Comparison of ENCODE assay signal across 8 cellular contexts in the genomic region with DNA sequence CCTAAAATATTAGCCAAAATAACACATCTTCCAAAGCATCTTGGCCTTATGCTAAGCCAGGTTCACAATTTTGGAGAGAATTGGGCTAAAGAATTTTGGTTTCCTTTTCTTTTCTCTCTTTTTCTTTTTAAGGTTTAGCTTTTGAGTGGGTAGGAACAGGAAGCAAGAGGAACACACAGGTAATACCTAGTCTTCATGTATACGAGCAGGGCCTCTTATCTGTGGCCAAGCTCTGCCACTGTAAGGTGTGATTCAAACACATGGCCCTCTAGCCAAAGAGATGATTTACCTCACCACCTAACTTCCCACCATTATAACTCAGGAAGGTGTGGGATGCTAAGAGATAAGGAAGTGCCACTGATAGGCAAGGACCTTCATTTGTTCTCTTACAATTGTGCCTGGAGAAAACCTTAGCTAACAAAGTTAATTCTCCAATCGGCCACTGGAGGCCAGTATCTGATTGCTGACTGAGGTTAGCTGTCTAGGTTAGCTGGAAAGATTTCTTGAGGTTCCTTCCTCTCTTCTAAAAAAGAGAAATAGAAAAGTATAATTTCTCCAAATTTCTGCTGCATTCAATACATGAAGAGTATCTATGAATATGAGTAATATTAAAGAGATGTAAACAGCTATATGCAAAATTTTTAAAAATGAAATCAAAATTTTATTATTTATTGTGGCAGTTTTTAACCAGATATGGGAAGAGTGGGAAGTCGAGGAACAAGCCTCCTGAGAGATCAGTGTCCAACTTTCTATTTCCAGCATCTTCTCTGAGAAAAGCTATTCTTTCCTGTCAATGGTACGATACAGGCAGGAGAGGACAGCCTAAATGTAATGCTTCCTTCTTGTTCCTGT. TPM values are rescaled to one million over a fixed set of nuclear protein-coding genes. Genes with fewer than 3 reads are reported as not detected.
A peak's percentile ranks its signal among the peaks of the same experiment; 100 is the strongest.
DNase-seq lines count a peak whose midpoint lies in the region; ATAC-seq, FAIRE-seq and TF ChIP-seq lines count a peak whose summit lies in the region.

No MANE protein-coding gene starts in this region.

- FAIRE-seq in bronchial epithelial cell (lab: Jason Lieb, UNC) (no peak), keratinocyte (lab: Jason Lieb, UNC) (peak; percentile 77)

- H3K27me3 ChIP-seq in bronchial epithelial cell (ENCODE audit: control insufficient read depth, insufficient read depth, low read length): no peaks in the 10 kb centered on the region
- peaks cover 4% of the 10 kb centered on the region for H3K27me3 ChIP-seq in keratinocyte (ENCODE audit: control insufficient read depth, extremely low read depth, insufficient read depth, low read length)

- no peaks in the 10 kb centered on the region for H3K4me1 ChIP-seq in keratinocyte (ENCODE audit: control insufficient read depth, extremely low read depth, insufficient read depth, low read length)

- H3K27ac ChIP-seq in keratinocyte (ENCODE audit: control insufficient read depth, insufficient read depth, low read length): no peak overlapping the region

- H3K9ac ChIP-seq in keratinocyte (ENCODE audit: control insufficient read depth, extremely low read depth, insufficient read depth, low read length): no peak overlapping the region

- H3K4me3 ChIP-seq in bronchial epithelial cell (ENCODE audit: low read depth, low read length) (no peak overlapping the region), keratinocyte (ENCODE audit: control insufficient read depth in 2 of 3, extremely low read depth in 1 of 3, insufficient read depth in 2 of 3, low read depth in 1 of 3, low read length in 3 of 3) (no peak overlapping the region)

- no peaks in the 10 kb centered on the region for H3K79me2 ChIP-seq in keratinocyte (ENCODE audit: control insufficient read depth, insufficient read depth, low read length)

- TF ChIP-seq CTCF in GM13976 (IDR thresholded peaks at IDR 0.05; ENCODE audit: borderline replicate concordance, control extremely low read depth, extremely low read depth, insufficient read depth, missing control alignments): peak; percentile 55
- peak; percentile 68 for TF ChIP-seq CTCF in bronchial epithelial cell (IDR thresholded peaks at IDR 0.05; ENCODE audit: insufficient read depth, low read length, severe bottlenecking)
- peak; percentile 55 to 77 (median 65) for TF ChIP-seq CTCF in keratinocyte (optimal IDR thresholded peaks at IDR 0.05 in 1 of 3, IDR thresholded peaks at IDR 0.05 in 1 of 3, conservative IDR thresholded peaks at IDR 0.05 in 1 of 3; ENCODE audit: extremely low read depth in 1 of 3, insufficient read depth in 2 of 3, low read length in 3 of 3)

- H4K20me1 ChIP-seq in keratinocyte (ENCODE audit: control insufficient read depth, extremely low read depth, insufficient read depth, low read length): no peaks in the 10 kb centered on the region

- dilution Hi-C loops in keratinocyte (cut with MboI; ENCODE audit: extremely low pct_ligation_motif_present, low sequenced_read_pairs): no loop called here

- H3K36me3 ChIP-seq in bronchial epithelial cell (ENCODE audit: control insufficient read depth, insufficient read depth, low read length) (no peaks in the 10 kb centered on the region), keratinocyte (ENCODE audit: control insufficient read depth in 2 of 2, extremely low read depth in 1 of 2, insufficient read depth in 2 of 2, low read length in 2 of 2) (no peaks in the 10 kb centered on the region)

- in situ Hi-C loops in GM13976 (cut with MboI; ENCODE audit: low sequenced_read_pairs, unreplicated experiment): no loop called here

- ATAC-seq in HG02763 (IDR thresholded peaks at IDR 0.05; ENCODE audit: unreplicated experiment): peak; percentile 82

- no peak overlapping the region for H2AFZ ChIP-seq in keratinocyte (ENCODE audit: control insufficient read depth, low read length)

- DNase-seq in A172 (ENCODE audit: low spot score): peak; percentile 52
- peak; percentile 31 for DNase-seq in GM13976 (ENCODE audit: low spot score)
- DNase-seq in NCI-H146 (lab: John Stamatoyannopoulos, UW): peak; percentile 10
- peak; percentile 9 for DNase-seq in UCSD-AML1 (lab: John Stamatoyannopoulos, UW; ENCODE audit: unreplicated experiment)
- peak; percentile 55 for DNase-seq in bronchial epithelial cell (ENCODE audit: low read depth)
- no peak for DNase-seq in keratinocyte (ENCODE audit: low read depth, low spot score)
- peak; percentile 24 to 35 for DNase-seq in stimulated activated CD4-positive, alpha-beta T cell treated with anti-CD3 and anti-CD28 coated beads, Interleukin-4, amount 100 ng/mL, for 4 hours

- no peaks in the 10 kb centered on the region for H3K9me1 ChIP-seq in keratinocyte (ENCODE audit: control insufficient read depth, extremely low read depth, insufficient read depth, low read length)

- no peaks in the 10 kb centered on the region for H3K9me3 ChIP-seq in keratinocyte (ENCODE audit: control insufficient read depth, low read depth, low read length)

- no peak overlapping the region for H3K4me2 ChIP-seq in keratinocyte (ENCODE audit: control insufficient read depth, extremely low read depth, insufficient read depth, low read depth, low read length)

RNA-seq across cellular contexts. Expression of gene BBS7, which starts 30.1 kb away (rescaled TPM):
- 25.6 and 48.4 TPM in 2 replicates for total RNA-seq in A172 (2014; rRNA removed; shearing (Covaris generic))
- total RNA-seq in bronchial epithelial cell: 13.4 and 18.8 TPM in 2 replicates
- 18.5 to 34.8 TPM (median 19.0 TPM) in 3 replicates for polyA plus RNA-seq in keratinocyte
- polyA plus RNA-seq in keratinocyte (2011; ENCODE audit: low read depth): 12.1 TPM
- 12.8 and 26.8 TPM in 2 replicates for polyA plus RNA-seq in keratinocyte (2011; cell fraction: cytosol; rRNA removed)
- 24.5 and 29.5 TPM in 2 replicates for polyA plus RNA-seq in keratinocyte (2011; cell fraction: nucleus; rRNA removed)
- polyA plus RNA-seq in keratinocyte (2012; ENCODE audit: low replicate concordance): 10.3 and 18.8 TPM in 2 replicates
- 5.1 to 45.4 TPM (median 20.9 TPM) in 3 replicates for polyA minus RNA-seq in keratinocyte
- polyA minus RNA-seq in keratinocyte (2011; cell fraction: cytosol; rRNA and poly(A)+ RNA removed): 23.0 TPM
- polyA minus RNA-seq in keratinocyte (2011; cell fraction: nucleus; rRNA and poly(A)+ RNA removed): 10.2 and 23.7 TPM in 2 replicates

RNA-seq across cellular contexts. Expression of gene TRPC3, which starts 51.5 kb away (rescaled TPM):
- total RNA-seq in A172 (2014; rRNA removed; shearing (Covaris generic)): 0.57 and 0.98 TPM in 2 replicates
- 0.26 TPM in 1 of 2 replicates, not detected in the other for total RNA-seq in bronchial epithelial cell
- polyA plus RNA-seq in keratinocyte: 0.02 TPM in 1 of 3 replicates, not detected in the others
- polyA plus RNA-seq in keratinocyte (2011; ENCODE audit: low read depth): not detected
- polyA plus RNA-seq in keratinocyte (2011; cell fraction: cytosol; rRNA removed): not detected in 2 replicates
- polyA plus RNA-seq in keratinocyte (2011; cell fraction: nucleus; rRNA removed): not detected in 2 replicates
- polyA plus RNA-seq in keratinocyte (2012; ENCODE audit: low replicate concordance): not detected in 2 replicates
- polyA minus RNA-seq in keratinocyte: not detected in 3 replicates
- not detected for polyA minus RNA-seq in keratinocyte (2011; cell fraction: cytosol; rRNA and poly(A)+ RNA removed)
- polyA minus RNA-seq in keratinocyte (2011; cell fraction: nucleus; rRNA and poly(A)+ RNA removed): not detected in 2 replicates
